Comparison of ENCODE assay signal across 1 cellular context in genomic region chr6:117483645-117484016, GRCh38.
TF ChIP-seq lines count a peak whose summit lies in the region.

No MANE protein-coding gene starts in this region.

TF ChIP-seq in H1, 55 proteins besides CTCF, POLR2A, EP300 and RAD21:
- TF ChIP-seq, protein P1, sequence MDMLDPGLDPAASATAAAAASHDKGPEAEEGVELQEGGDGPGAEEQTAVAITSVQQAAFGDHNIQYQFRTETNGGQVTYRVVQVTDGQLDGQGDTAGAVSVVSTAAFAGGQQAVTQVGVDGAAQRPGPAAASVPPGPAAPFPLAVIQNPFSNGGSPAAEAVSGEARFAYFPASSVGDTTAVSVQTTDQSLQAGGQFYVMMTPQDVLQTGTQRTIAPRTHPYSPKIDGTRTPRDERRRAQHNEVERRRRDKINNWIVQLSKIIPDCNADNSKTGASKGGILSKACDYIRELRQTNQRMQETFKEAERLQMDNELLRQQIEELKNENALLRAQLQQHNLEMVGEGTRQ (IDR thresholded peaks at IDR 0.05; ENCODE audit: low read length), result no peak
- no peak for TF ChIP-seq BACH1 (IDR thresholded peaks at IDR 0.05; ENCODE audit: low read length)
- TF ChIP-seq RNF2 (IDR thresholded peaks at IDR 0.05; ENCODE audit: borderline replicate concordance, low read depth, low read length, missing control alignments, poor library complexity, severe bottlenecking), result no peak
- TF ChIP-seq SP4 (IDR thresholded peaks at IDR 0.05; ENCODE audit: low read length), result no peak
- TF ChIP-seq TEAD4 (IDR thresholded peaks at IDR 0.05; ENCODE audit: low read depth, low read length), result no peak
- no peak for TF ChIP-seq FOSL1 (IDR thresholded peaks at IDR 0.05; ENCODE audit: insufficient read depth, low read depth, low read length)
